8 cellular contexts compared by ENCODE assay signal in the genomic region with DNA sequence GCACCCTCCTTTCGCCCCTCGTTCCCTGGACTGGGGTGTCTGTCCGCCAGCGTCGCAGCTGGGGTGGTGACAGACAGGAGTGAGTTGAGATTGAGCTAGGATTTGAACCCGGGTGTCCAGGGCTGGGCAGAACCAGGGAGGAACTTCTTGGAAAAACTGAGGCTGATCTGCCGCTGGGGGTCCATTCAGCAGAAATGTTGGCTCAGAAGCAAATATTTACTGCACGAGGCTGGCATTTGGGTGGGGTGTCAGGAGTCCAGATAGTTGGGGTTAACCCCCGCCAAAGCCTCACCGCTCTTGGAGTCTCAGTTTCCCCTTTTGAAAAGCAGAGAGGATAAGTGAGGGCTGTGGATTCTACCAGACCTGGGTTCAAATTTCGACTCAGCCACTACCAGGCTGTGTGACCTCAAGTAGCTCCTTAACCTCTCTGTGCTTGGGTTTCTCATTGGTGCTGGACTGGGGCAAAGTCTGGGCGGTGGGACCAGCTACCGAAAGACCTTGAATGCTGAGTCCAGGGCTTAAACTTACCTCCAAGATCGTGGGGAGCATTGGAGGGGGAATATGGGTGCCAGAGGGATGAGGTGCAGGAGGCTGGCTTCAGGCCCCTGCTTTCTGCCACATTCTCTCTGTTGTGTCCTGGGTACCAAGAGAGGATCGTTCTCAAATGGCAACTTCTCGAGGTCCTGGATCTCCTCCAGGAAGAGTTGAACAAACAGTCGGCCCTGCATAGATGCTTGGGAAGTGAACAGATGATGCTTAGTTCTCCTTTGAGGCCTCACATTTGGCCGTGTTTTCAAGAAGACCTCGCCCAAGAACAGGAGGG. TPM values are rescaled to one million over a fixed set of nuclear protein-coding genes. Genes with fewer than 3 reads are reported as not detected.
A peak's percentile ranks its signal among the peaks of the same experiment; 100 is the strongest.
DNase-seq lines count a peak whose midpoint lies in the region; ATAC-seq and TF ChIP-seq lines count a peak whose summit lies in the region.

No MANE protein-coding gene starts in this region.

- H3K4me1 ChIP-seq in lung (ENCODE audit: control insufficient read depth in 2 of 2, insufficient read depth in 2 of 2, low read length in 2 of 2): peaks cover 0 to 13% of the 10 kb centered on the region in 2 donors
- H3K4me1 ChIP-seq in upper lobe of right lung: peaks cover 19% of the 10 kb centered on the region

- WGBS in lung, 2 donors: 30 to 34% methylated on average over 19 of the region's 19 CpGs

- H3K9me3 Mint-ChIP-seq in activated naive CD4-positive, alpha-beta T cell treated with anti-CD3 and anti-CD28 coated beads for 36 hours: no peaks in the 10 kb centered on the region

- CTCF ChIA-PET in activated naive CD4-positive, alpha-beta T cell treated with anti-CD3 and anti-CD28 coated beads for 36 hours (lab: Charles Lee): interaction anchor here (0.6 to 1.2 kb wide), 2 partner anchors 20 to 133 kb away, joined by 5 read pairs; no protein-coding TSS in a partner anchor

- peaks cover 2% of the 10 kb centered on the region for H3K36me3 Mint-ChIP-seq in activated naive CD4-positive, alpha-beta T cell treated with anti-CD3 and anti-CD28 coated beads for 36 hours (ENCODE audit: low read depth)

- H3K27me3 Mint-ChIP-seq in activated naive CD4-positive, alpha-beta T cell treated with anti-CD3 and anti-CD28 coated beads for 36 hours (ENCODE audit: low read depth): no peaks in the 10 kb centered on the region

- in situ Hi-C loops in astrocyte of the spinal cord (cut with HindIII; ENCODE audit: low sequenced_read_pairs): no loop called here

- peak overlapping the region; percentile 50 for H3K4me3 ChIP-seq in astrocyte of the spinal cord (ENCODE audit: low read depth, low read length)
- H3K4me3 ChIP-seq in lung: peak overlapping the region; percentile 56
- H3K4me3 ChIP-seq in upper lobe of right lung: peak overlapping the region; percentile 74

- H3K27me3 ChIP-seq in lung (ENCODE audit: control insufficient read depth, insufficient read depth) (no peaks in the 10 kb centered on the region), upper lobe of right lung (no peaks in the 10 kb centered on the region)

- peak overlapping the region; percentile 73 for H3K4me3 Mint-ChIP-seq in activated naive CD4-positive, alpha-beta T cell treated with anti-CD3 and anti-CD28 coated beads for 36 hours

- H3K36me3 ChIP-seq in lung (ENCODE audit: control insufficient read depth in 2 of 2, insufficient read depth in 2 of 2, low read length in 2 of 2) (peaks cover 0 to 7% of the 10 kb centered on the region in 2 donors), upper lobe of right lung (peaks cover 20% of the 10 kb centered on the region)

- H3K27ac ChIP-seq in lung (ENCODE audit: low read depth in 1 of 2, low read length in 1 of 2) (peak overlapping the region; percentile 36 to 41), upper lobe of right lung (no peak overlapping the region)

- DNase-seq in activated naive CD4-positive, alpha-beta T cell treated with anti-CD3 and anti-CD28 coated beads for 36 hours: peak; percentile 6
- no peak for DNase-seq in activated naive CD4-positive, alpha-beta T cell (lab: John Stamatoyannopoulos, UW)
- DNase-seq in astrocyte of the spinal cord (ENCODE audit: low read depth, low spot score): no peak
- DNase-seq in lung (ENCODE audit: low spot score): no peak
- DNase-seq in upper lobe of right lung: no peak
- DNase-seq in MV-4-11 (lab: John Stamatoyannopoulos, UW): no peak
- DNase-seq in DMS79 treated with DMSO at 0.1 percent for 48 hours (lab: John Stamatoyannopoulos, UW): no peak

- peaks cover 31% of the 10 kb centered on the region for H3K4me1 Mint-ChIP-seq in activated naive CD4-positive, alpha-beta T cell treated with anti-CD3 and anti-CD28 coated beads for 36 hours (ENCODE audit: low read depth)

- no peak for TF ChIP-seq CTCF in astrocyte of the spinal cord (IDR thresholded peaks at IDR 0.05; ENCODE audit: low read depth, low read length)
- TF ChIP-seq CTCF in lung (IDR thresholded peaks at IDR 0.05; ENCODE audit: control extremely low read depth, extremely low read depth): no peak
- TF ChIP-seq CTCF in upper lobe of right lung (IDR thresholded peaks at IDR 0.05): no peak

- intact Hi-C loops in activated naive CD4-positive, alpha-beta T cell treated with anti-CD3 and anti-CD28 coated beads for 36 hours (cut with micrococcal nuclease): loop anchor here (1.0 to 2.0 kb wide), 2 partner anchors 28 to 34 kb away; no protein-coding TSS in a partner anchor
- intact Hi-C loops in upper lobe of right lung (cut with DNase I): loop anchor here (10.0 kb wide), 1 partner anchor 46 kb away; no protein-coding TSS in a partner anchor

- H3K9me3 ChIP-seq in lung (ENCODE audit: control insufficient read depth in 2 of 2, insufficient read depth in 1 of 2, low read length in 1 of 2) (peaks cover 0 to 2% of the 10 kb centered on the region in 2 donors), upper lobe of right lung (no peaks in the 10 kb centered on the region)

- peak overlapping the region; percentile 82 for H3K27ac Mint-ChIP-seq in activated naive CD4-positive, alpha-beta T cell treated with anti-CD3 and anti-CD28 coated beads for 36 hours

- ATAC-seq in lung (ENCODE audit: insufficient read depth, low FRiP score): no peak
- ATAC-seq in upper lobe of right lung: no peak
- no peak for ATAC-seq in GM18867 (IDR thresholded peaks at IDR 0.05; ENCODE audit: unreplicated experiment)

RNA-seq across cellular contexts. Expression of a gene that starts 21.1 kb away (rescaled TPM):
- total RNA-seq in activated naive CD4-positive, alpha-beta T cell treated with anti-CD3 and anti-CD28 coated beads for 36 hours: 10 to 100 TPM; 12.8 to 13.5 TPM
- total RNA-seq in lung: 10 to 100 TPM in 1 of 2 donors, 1 to 10 TPM in 1; 6.5 to 24.0 TPM
- 10 to 100 TPM in 1 of 2 donors, 1 to 10 TPM in 1; 5.0 to 12.1 TPM for polyA plus RNA-seq in lung
- 23.1 TPM for total RNA-seq in upper lobe of right lung

RNA-seq across cellular contexts. Expression of a gene that starts 31.9 kb away (rescaled TPM):
- 10 to 100 TPM; 10.1 to 14.4 TPM for total RNA-seq in activated naive CD4-positive, alpha-beta T cell treated with anti-CD3 and anti-CD28 coated beads for 36 hours
- 1 to 10 TPM; 1.3 to 7.8 TPM for total RNA-seq in lung
- polyA plus RNA-seq in lung: 1 to 10 TPM; 3.0 to 6.7 TPM
- 6.2 TPM for total RNA-seq in upper lobe of right lung

RNA-seq across cellular contexts. Expression of a gene that starts 34.3 kb away (rescaled TPM):
- 10 to 100 TPM; 16.1 to 16.3 TPM for total RNA-seq in activated naive CD4-positive, alpha-beta T cell treated with anti-CD3 and anti-CD28 coated beads for 36 hours
- total RNA-seq in lung: 10 to 100 TPM; 22.3 to 36.2 TPM
- polyA plus RNA-seq in lung: 10 to 100 TPM in 1 of 2 donors, 1 to 10 TPM in 1; 7.0 to 18.4 TPM
- 24.2 TPM for total RNA-seq in upper lobe of right lung

RNA-seq across cellular contexts. Expression of a gene that starts 55.0 kb away (rescaled TPM):
- total RNA-seq in activated naive CD4-positive, alpha-beta T cell treated with anti-CD3 and anti-CD28 coated beads for 36 hours: 10 to 100 TPM; 19.0 to 20.8 TPM
- total RNA-seq in lung (100 to 1,000 TPM; 205 to 612 TPM), upper lobe of right lung (554 TPM)
- 1,000 to 10,000 TPM in 1 of 2 donors, 100 to 1,000 TPM in 1; 440 to 1,883 TPM for polyA plus RNA-seq in lung
